In genomic region chr22:26800858-26801257, GRCh38 we compare ENCODE assay signal across 20 cellular contexts.
A peak's percentile ranks its signal among the peaks of the same experiment; 100 is the strongest.
DNase-seq lines count a peak whose midpoint lies in the region; ATAC-seq and TF ChIP-seq lines count a peak whose summit lies in the region.
"Had no signal": no experiment of that assay in that cellular context is flagged by ENCODE, and none has a peak within 500 bp of the region (broad histone marks: within the 10 kb centered on the region; RNA-seq: fewer than 3 reads in every experiment).

No MANE protein-coding gene starts in this region.

- no peak overlapping the region for H3K27ac ChIP-seq in brain microvascular endothelial cell
- no peak overlapping the region for H3K27ac ChIP-seq in esophagus squamous epithelium
- H3K27ac ChIP-seq: breast epithelium, dorsolateral prefrontal cortex, prostate gland, upper lobe of left lung had no signal

- no peaks in the 10 kb centered on the region for H3K4me1 Mint-ChIP-seq in stimulated activated naive CD8-positive, alpha-beta T cell treated with anti-CD3 and anti-CD28 coated beads, Interleukin-15, amount 100 ng/mL, for 72 hours
- H3K4me1 Mint-ChIP-seq in immature natural killer cell: no peaks in the 10 kb centered on the region
- H3K4me1 Mint-ChIP-seq: activated naive CD4-positive, alpha-beta T cell treated with anti-CD3 and anti-CD28 coated beads, Interleukin-2, amount 10 ng/mL, durations not matched to agents 7 days and 5 days had no signal

- no peak for ATAC-seq in stimulated activated naive CD8-positive, alpha-beta T cell treated with anti-CD3 and anti-CD28 coated beads, Interleukin-15, amount 100 ng/mL, for 72 hours
- ATAC-seq in stimulated activated naive CD8-positive, alpha-beta T cell treated with anti-CD3 and anti-CD28 coated beads, Interleukin-15, Interleukin-2, amounts not matched to agents 100 U/mL and 50 U/mL, for 24 hours: no peak
- no peak for ATAC-seq in HG02798 (IDR thresholded peaks at IDR 0.05; ENCODE audit: poor library complexity, unreplicated experiment)
- ATAC-seq: left ventricle myocardium superior; stimulated activated naive B cell treated with anti-CD40 and anti-IgM and Interleukin-4, amounts not matched to agents 10 μg/mL and 1 μg/mL and 100 μg/mL, for 72 hours had no signal

- peak overlapping the region; percentile 3 to 49 for H3K27ac Mint-ChIP-seq in stimulated activated naive CD8-positive, alpha-beta T cell treated with anti-CD3 and anti-CD28 coated beads, Interleukin-15, amount 100 ng/mL, for 72 hours
- no peak overlapping the region for H3K27ac Mint-ChIP-seq in immature natural killer cell
- H3K27ac Mint-ChIP-seq: activated naive CD4-positive, alpha-beta T cell treated with anti-CD3 and anti-CD28 coated beads, Interleukin-2, amount 10 ng/mL, durations not matched to agents 7 days and 5 days; stimulated activated naive B cell treated with anti-CD40 and anti-IgM and Interleukin-4, amounts not matched to agents 10 μg/mL and 1 μg/mL and 100 μg/mL, for 72 hours had no signal

- TF ChIP-seq CTCF in brain microvascular endothelial cell (IDR thresholded peaks at IDR 0.05; ENCODE audit: low read depth, low read length, missing control alignments): no peak
- no peak for TF ChIP-seq CTCF in esophagus squamous epithelium (IDR thresholded peaks at IDR 0.05)

- no peak overlapping the region for H3K4me3 Mint-ChIP-seq in stimulated activated naive CD8-positive, alpha-beta T cell treated with anti-CD3 and anti-CD28 coated beads, Interleukin-15, amount 100 ng/mL, for 72 hours
- H3K4me3 Mint-ChIP-seq in immature natural killer cell: no peak overlapping the region
- H3K4me3 Mint-ChIP-seq: activated naive CD4-positive, alpha-beta T cell treated with anti-CD3 and anti-CD28 coated beads, Interleukin-2, amount 10 ng/mL, durations not matched to agents 7 days and 5 days; CD4-positive, CD25-positive, alpha-beta regulatory T cell; stimulated activated naive B cell treated with anti-CD40 and anti-IgM and Interleukin-4, amounts not matched to agents 10 μg/mL and 1 μg/mL and 100 μg/mL, for 72 hours had no signal

- H3K9me3 ChIP-seq in esophagus squamous epithelium: no peaks in the 10 kb centered on the region
- H3K9me3 ChIP-seq: breast epithelium, prostate gland, upper lobe of left lung had no signal

- no peaks in the 10 kb centered on the region for H3K9me3 Mint-ChIP-seq in stimulated activated naive CD8-positive, alpha-beta T cell treated with anti-CD3 and anti-CD28 coated beads, Interleukin-15, amount 100 ng/mL, for 72 hours
- no peaks in the 10 kb centered on the region for H3K9me3 Mint-ChIP-seq in immature natural killer cell
- H3K9me3 Mint-ChIP-seq: activated naive CD4-positive, alpha-beta T cell treated with anti-CD3 and anti-CD28 coated beads, Interleukin-2, amount 10 ng/mL, durations not matched to agents 7 days and 5 days; CD4-positive, CD25-positive, alpha-beta regulatory T cell; stimulated activated naive B cell treated with anti-CD40 and anti-IgM and Interleukin-4, amounts not matched to agents 10 μg/mL and 1 μg/mL and 100 μg/mL, for 72 hours had no signal

- DNase-seq in stimulated activated naive CD8-positive, alpha-beta T cell treated with anti-CD3 and anti-CD28 coated beads, Interleukin-15, amount 100 ng/mL, for 72 hours: no peak
- no peak for DNase-seq in stimulated activated naive CD8-positive, alpha-beta T cell treated with anti-CD3 and anti-CD28 coated beads, Interleukin-15, Interleukin-2, amounts not matched to agents 100 U/mL and 50 U/mL, for 24 hours
- DNase-seq in brain microvascular endothelial cell (peak; percentile 25), islet precursor cell (peak; percentile 76), esophagus squamous epithelium (lab: John Stamatoyannopoulos, UW) (no peak), LoVo (ENCODE audit: low spot score) (no peak), immature natural killer cell (no peak)
- DNase-seq: activated CD4-positive, alpha-beta T cell treated with anti-CD3 and anti-CD28 coated beads for 48 hours; activated naive CD4-positive, alpha-beta T cell treated with anti-CD3 and anti-CD28 coated beads, Interleukin-2, amount 10 ng/mL, durations not matched to agents 7 days and 5 days; activated T-cell treated with anti-CD3 and anti-CD28 coated beads for 4 hours; CD4-positive, CD25-positive, alpha-beta regulatory T cell; dorsolateral prefrontal cortex; left ventricle myocardium superior; NCI-H1930; stimulated activated CD4-positive, alpha-beta T cell treated with anti-CD3 and anti-CD28 coated beads, Interleukin-12 subunit alpha, Interleukin-12 subunit beta, amount 100 ng/mL, for 4 hours; stimulated activated naive B cell treated with anti-CD40 and anti-IgM and Interleukin-4, amounts not matched to agents 10 μg/mL and 1 μg/mL and 100 μg/mL, for 72 hours had no signal

- no peaks in the 10 kb centered on the region for H3K27me3 ChIP-seq in brain microvascular endothelial cell (replicated peaks)
- no peaks in the 10 kb centered on the region for H3K27me3 ChIP-seq in esophagus squamous epithelium
- H3K27me3 ChIP-seq: breast epithelium, dorsolateral prefrontal cortex, upper lobe of left lung had no signal

- H3K36me3 Mint-ChIP-seq in immature natural killer cell: peaks cover 5 to 12% (median 9%) of the 10 kb centered on the region in 3 donors
- H3K36me3 Mint-ChIP-seq: activated naive CD4-positive, alpha-beta T cell treated with anti-CD3 and anti-CD28 coated beads, Interleukin-2, amount 10 ng/mL, durations not matched to agents 7 days and 5 days had no signal

- no peak for TF ChIP-seq POLR2A in esophagus squamous epithelium (IDR thresholded peaks at IDR 0.05)

- WGBS in esophagus squamous epithelium, 2 donors: 44 to 51% methylated on average over 5 to 7 of the region's 7 CpGs

- in situ Hi-C loops in brain microvascular endothelial cell (cut with HindIII; ENCODE audit: low pct_ligation_motif_present, low sequenced_read_pairs): no loop called here

- no peaks in the 10 kb centered on the region for H3K4me1 ChIP-seq in esophagus squamous epithelium
- H3K4me1 ChIP-seq: breast epithelium, prostate gland had no signal

- H3K27me3 Mint-ChIP-seq in stimulated activated naive CD8-positive, alpha-beta T cell treated with anti-CD3 and anti-CD28 coated beads, Interleukin-15, amount 100 ng/mL, for 72 hours: no peaks in the 10 kb centered on the region
- H3K27me3 Mint-ChIP-seq in immature natural killer cell (ENCODE audit: low read depth in 3 of 3): peaks cover 0 to 4% (median 3%) of the 10 kb centered on the region in 3 donors
- H3K27me3 Mint-ChIP-seq: activated naive CD4-positive, alpha-beta T cell treated with anti-CD3 and anti-CD28 coated beads, Interleukin-2, amount 10 ng/mL, durations not matched to agents 7 days and 5 days; CD4-positive, CD25-positive, alpha-beta regulatory T cell; stimulated activated naive B cell treated with anti-CD40 and anti-IgM and Interleukin-4, amounts not matched to agents 10 μg/mL and 1 μg/mL and 100 μg/mL, for 72 hours had no signal

- H3K36me3 ChIP-seq in brain microvascular endothelial cell (replicated peaks) (no peaks in the 10 kb centered on the region), esophagus squamous epithelium (no peaks in the 10 kb centered on the region)
- H3K36me3 ChIP-seq: breast epithelium, prostate gland, upper lobe of left lung had no signal

- intact Hi-C loops in esophagus squamous epithelium (cut with DNase I): no loop called here

- H3K4me3 ChIP-seq in brain microvascular endothelial cell (ENCODE audit: low read depth, low read length) (no peak overlapping the region), esophagus squamous epithelium (no peak overlapping the region)
- H3K4me3 ChIP-seq: breast epithelium, dorsolateral prefrontal cortex, prostate gland, upper lobe of left lung had no signal

Comparison
In these comparisons a context has a peak if more than half of its experiments do, and no peak if none do; other contexts are left out.
1. DNase-seq: peak in brain microvascular endothelial cell (single experiment) and islet precursor cell (single experiment); none in stimulated activated naive CD8-positive, alpha-beta T cell treated with anti-CD3 and anti-CD28 coated beads, Interleukin-15, amount 100 ng/mL, for 72 hours (0 of 2), stimulated activated naive CD8-positive, alpha-beta T cell treated with anti-CD3 and anti-CD28 coated beads, Interleukin-15, Interleukin-2, amounts not matched to agents 100 U/mL and 50 U/mL, for 24 hours (single experiment), esophagus squamous epithelium (single experiment), LoVo (single experiment) and immature natural killer cell (0 of 3).
2. H3K27ac Mint-ChIP-seq: peak in stimulated activated naive CD8-positive, alpha-beta T cell treated with anti-CD3 and anti-CD28 coated beads, Interleukin-15, amount 100 ng/mL, for 72 hours (2 of 2); none in immature natural killer cell (0 of 6).